ENCODE assay signal across 2 cellular contexts in the genomic region with DNA sequence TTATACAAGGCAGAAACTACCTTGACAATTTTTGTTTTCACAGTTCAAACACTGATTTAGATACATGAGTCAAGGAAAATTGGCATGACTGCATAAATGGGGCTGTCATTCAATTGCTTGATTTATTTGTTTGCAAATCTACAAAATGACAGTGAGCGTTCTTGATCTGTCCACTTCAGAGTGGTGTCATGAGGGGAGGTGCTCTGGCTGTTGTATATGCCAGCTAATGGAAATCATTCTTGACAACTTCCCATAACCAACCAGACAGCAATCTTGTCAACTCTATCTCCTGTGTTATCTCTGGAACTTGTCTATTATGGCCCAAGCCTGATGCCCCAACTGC.
TF ChIP-seq lines count a peak whose summit lies in the region.

No MANE protein-coding gene starts in this region.

TF ChIP-seq in SK-N-SH, 30 proteins besides CTCF, POLR2A, EP300 and RAD21:
- TF ChIP-seq NFIC (IDR thresholded peaks at IDR 0.05; ENCODE audit: borderline replicate concordance) (no peak), CHD2 (IDR thresholded peaks at IDR 0.05; ENCODE audit: low read length, partially characterized antibody) (no peak), FOXJ3 (CRISPR knock-in tag; IDR thresholded peaks at IDR 0.05) (no peak), GATA2 (CRISPR knock-in tag; IDR thresholded peaks at IDR 0.05) (peak; percentile 79), TCF12 (IDR thresholded peaks at IDR 0.05) (peak; percentile 79), JUND (IDR thresholded peaks at IDR 0.05) (no peak), TEAD4 (IDR thresholded peaks at IDR 0.05; ENCODE audit: borderline replicate concordance, insufficient read depth) (no peak), YY1 (IDR thresholded peaks at IDR 0.05; ENCODE audit: low read depth) (no peak), TAF1 (IDR thresholded peaks at IDR 0.05; ENCODE audit: borderline replicate concordance, low read depth, low read length) (no peak)
- TF ChIP-seq, protein P1, sequence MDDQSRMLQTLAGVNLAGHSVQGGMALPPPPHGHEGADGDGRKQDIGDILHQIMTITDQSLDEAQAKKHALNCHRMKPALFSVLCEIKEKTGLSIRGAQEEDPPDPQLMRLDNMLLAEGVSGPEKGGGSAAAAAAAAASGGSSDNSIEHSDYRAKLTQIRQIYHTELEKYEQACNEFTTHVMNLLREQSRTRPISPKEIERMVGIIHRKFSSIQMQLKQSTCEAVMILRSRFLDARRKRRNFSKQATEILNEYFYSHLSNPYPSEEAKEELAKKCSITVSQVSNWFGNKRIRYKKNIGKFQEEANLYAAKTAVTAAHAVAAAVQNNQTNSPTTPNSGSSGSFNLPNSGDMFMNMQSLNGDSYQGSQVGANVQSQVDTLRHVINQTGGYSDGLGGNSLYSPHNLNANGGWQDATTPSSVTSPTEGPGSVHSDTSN (IDR thresholded peaks at IDR 0.05) = peak; percentile 75
- TF ChIP-seq, protein P2, sequence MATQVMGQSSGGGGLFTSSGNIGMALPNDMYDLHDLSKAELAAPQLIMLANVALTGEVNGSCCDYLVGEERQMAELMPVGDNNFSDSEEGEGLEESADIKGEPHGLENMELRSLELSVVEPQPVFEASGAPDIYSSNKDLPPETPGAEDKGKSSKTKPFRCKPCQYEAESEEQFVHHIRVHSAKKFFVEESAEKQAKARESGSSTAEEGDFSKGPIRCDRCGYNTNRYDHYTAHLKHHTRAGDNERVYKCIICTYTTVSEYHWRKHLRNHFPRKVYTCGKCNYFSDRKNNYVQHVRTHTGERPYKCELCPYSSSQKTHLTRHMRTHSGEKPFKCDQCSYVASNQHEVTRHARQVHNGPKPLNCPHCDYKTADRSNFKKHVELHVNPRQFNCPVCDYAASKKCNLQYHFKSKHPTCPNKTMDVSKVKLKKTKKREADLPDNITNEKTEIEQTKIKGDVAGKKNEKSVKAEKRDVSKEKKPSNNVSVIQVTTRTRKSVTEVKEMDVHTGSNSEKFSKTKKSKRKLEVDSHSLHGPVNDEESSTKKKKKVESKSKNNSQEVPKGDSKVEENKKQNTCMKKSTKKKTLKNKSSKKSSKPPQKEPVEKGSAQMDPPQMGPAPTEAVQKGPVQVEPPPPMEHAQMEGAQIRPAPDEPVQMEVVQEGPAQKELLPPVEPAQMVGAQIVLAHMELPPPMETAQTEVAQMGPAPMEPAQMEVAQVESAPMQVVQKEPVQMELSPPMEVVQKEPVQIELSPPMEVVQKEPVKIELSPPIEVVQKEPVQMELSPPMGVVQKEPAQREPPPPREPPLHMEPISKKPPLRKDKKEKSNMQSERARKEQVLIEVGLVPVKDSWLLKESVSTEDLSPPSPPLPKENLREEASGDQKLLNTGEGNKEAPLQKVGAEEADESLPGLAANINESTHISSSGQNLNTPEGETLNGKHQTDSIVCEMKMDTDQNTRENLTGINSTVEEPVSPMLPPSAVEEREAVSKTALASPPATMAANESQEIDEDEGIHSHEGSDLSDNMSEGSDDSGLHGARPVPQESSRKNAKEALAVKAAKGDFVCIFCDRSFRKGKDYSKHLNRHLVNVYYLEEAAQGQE (IDR thresholded peaks at IDR 0.05; ENCODE audit: low read depth, low read length) = no peak

TF ChIP-seq in GM23338, 12 proteins besides CTCF, POLR2A, EP300 and RAD21:
- TF ChIP-seq NANOG (IDR thresholded peaks at IDR 0.05; ENCODE audit: borderline replicate concordance) (no peak), CREB1 (CRISPR knock-in tag; IDR thresholded peaks at IDR 0.05; ENCODE audit: low read depth) (no peak), ZNF331 (CRISPR knock-in tag; IDR thresholded peaks at IDR 0.05; ENCODE audit: low read depth) (no peak), JUNB (IDR thresholded peaks at IDR 0.05; ENCODE audit: unreplicated experiment) (no peak)
